In the genomic region with DNA sequence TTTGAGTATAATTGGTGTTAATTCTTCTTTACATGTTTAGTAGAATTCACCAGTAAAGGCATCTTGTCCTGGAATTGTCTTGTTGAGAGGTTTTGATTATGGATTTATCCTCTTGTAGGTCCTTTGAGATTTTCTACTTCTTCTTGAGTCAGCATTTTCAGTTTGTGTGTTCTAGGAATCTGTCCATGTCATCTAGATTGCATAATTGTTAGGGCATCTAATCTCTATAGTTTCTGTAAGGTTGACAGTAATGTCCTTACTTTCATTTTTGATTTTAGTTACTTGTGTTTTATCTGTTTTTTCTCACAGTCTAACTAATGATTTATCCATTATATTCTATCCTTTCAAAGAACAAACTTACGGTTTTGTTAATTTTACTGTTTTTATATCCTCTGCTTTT, we compare ENCODE assay signal across 10 cellular contexts.
A peak's percentile ranks its signal among the peaks of the same experiment; 100 is the strongest.
DNase-seq lines count a peak whose midpoint lies in the region; ATAC-seq and TF ChIP-seq lines count a peak whose summit lies in the region.
"Had no signal": no experiment of that assay in that cellular context is flagged by ENCODE, and none has a peak within 500 bp of the region (broad histone marks: within the 10 kb centered on the region; RNA-seq: fewer than 3 reads in every experiment).

No MANE protein-coding gene starts in this region.

- H3K27ac Mint-ChIP-seq in activated CD4-positive, alpha-beta T cell treated with anti-CD3 and anti-CD28 coated beads for 36 hours: no peak overlapping the region
- H3K27ac Mint-ChIP-seq in T-cell (peak overlapping the region; percentile 84 to 88), natural killer cell (peak overlapping the region; percentile 3 to 62), Caco-2 (ENCODE audit: unreplicated experiment) (no peak overlapping the region)

- no peaks in the 10 kb centered on the region for H3K36me3 Mint-ChIP-seq in activated CD4-positive, alpha-beta T cell treated with anti-CD3 and anti-CD28 coated beads for 36 hours (ENCODE audit: low read depth)
- H3K36me3 Mint-ChIP-seq in T-cell: peaks cover 3% of the 10 kb centered on the region
- no peaks in the 10 kb centered on the region for H3K36me3 Mint-ChIP-seq in natural killer cell
- H3K36me3 Mint-ChIP-seq in Caco-2 (ENCODE audit: insufficient read depth, unreplicated experiment): no peaks in the 10 kb centered on the region

- no peak overlapping the region for H3K4me3 ChIP-seq in Caco-2 (ENCODE audit: low read depth, low read length)

- no TSS peak for BruUV-seq in Caco-2 (replicated peaks; lab: Mats Ljungman, UMichigan)

- no peaks in the 10 kb centered on the region for H3K36me3 ChIP-seq in Caco-2 (ENCODE audit: control insufficient read depth, insufficient read depth, low read length)

- no peaks in the 10 kb centered on the region for H3K9me3 ChIP-seq in Caco-2

- H3K4me3 Mint-ChIP-seq in activated CD4-positive, alpha-beta T cell treated with anti-CD3 and anti-CD28 coated beads for 36 hours: peak overlapping the region; percentile 5
- peak overlapping the region; percentile 60 to 74 (median 60) for H3K4me3 Mint-ChIP-seq in T-cell
- peak overlapping the region; percentile 61 for H3K4me3 Mint-ChIP-seq in natural killer cell
- no peak overlapping the region for H3K4me3 Mint-ChIP-seq in Caco-2 (ENCODE audit: unreplicated experiment)

- CTCF ChIA-PET in activated CD4-positive, alpha-beta T cell treated with anti-CD3 and anti-CD28 coated beads for 36 hours (lab: Charles Lee): no interaction called here
- CTCF ChIA-PET in T-cell (lab: Charles Lee) (no interaction called here), Caco-2 (lab: Charles Lee) (no interaction called here)

- ATAC-seq in activated CD4-positive, alpha-beta T cell treated with anti-CD3 and anti-CD28 coated beads for 36 hours: peak; percentile 39
- peak; percentile 42 for ATAC-seq in HG02623 (IDR thresholded peaks at IDR 0.05; ENCODE audit: unreplicated experiment)
- ATAC-seq in T-cell (replicated peaks in 1 of 4): peak in 2 of 4 experiments; percentile 39 to 42
- peak; percentile 52 to 56 (median 52) for ATAC-seq in natural killer cell

- no peaks in the 10 kb centered on the region for H3K4me1 ChIP-seq in Caco-2

- intact Hi-C loops in activated CD4-positive, alpha-beta T cell treated with anti-CD3 and anti-CD28 coated beads for 36 hours (cut with DNase I, micrococcal nuclease): loop anchor here (2.0 to 10.0 kb wide), 3 partner anchors 48 to 86 kb away; no protein-coding TSS in a partner anchor
- intact Hi-C loops in natural killer cell (cut with micrococcal nuclease) (no loop called here), Caco-2 (cut with micrococcal nuclease; ENCODE audit: unreplicated experiment) (no loop called here)

- POLR2A ChIA-PET in activated CD4-positive, alpha-beta T cell treated with anti-CD3 and anti-CD28 coated beads for 36 hours (lab: Charles Lee): no interaction called here
- POLR2A ChIA-PET in T-cell (lab: Charles Lee): interaction anchor here in 1 of 2 donors (0.6 kb wide), 1 partner anchor 567 kb away, joined by 3 read pairs; no protein-coding TSS in a partner anchor
- POLR2A ChIA-PET in Caco-2 (lab: Charles Lee): no interaction called here

- TF ChIP-seq CTCF in natural killer cell (IDR thresholded peaks at IDR 0.05): no peak
- TF ChIP-seq CTCF in Caco-2 (IDR thresholded peaks at IDR 0.05; ENCODE audit: insufficient read depth in 1 of 2, low read depth in 1 of 2, low read length in 1 of 2, severe bottlenecking in 1 of 2, unreplicated experiment in 1 of 2): no peak

- H3K9me3 Mint-ChIP-seq in activated CD4-positive, alpha-beta T cell treated with anti-CD3 and anti-CD28 coated beads for 36 hours (ENCODE audit: low read depth): peaks cover 5% of the 10 kb centered on the region
- H3K9me3 Mint-ChIP-seq in T-cell (no peaks in the 10 kb centered on the region), natural killer cell (no peaks in the 10 kb centered on the region), Caco-2 (ENCODE audit: unreplicated experiment) (no peaks in the 10 kb centered on the region)

- no peak for DNase-seq in activated CD4-positive, alpha-beta T cell treated with anti-CD3 and anti-CD28 coated beads for 36 hours
- DNase-seq in activated CD4-positive, alpha-beta T cell treated with anti-CD3 and anti-CD28 coated beads, Interleukin-2, amount 50 U/mL, for 1 hour: no peak
- DNase-seq in T-cell: no peak
- no peak for DNase-seq in natural killer cell
- no peak for DNase-seq in Caco-2
- no peak for DNase-seq in NCI-H1694 treated with DMSO at 0.1 percent for 48 hours (lab: John Stamatoyannopoulos, UW)
- DNase-seq in kidney glomerular epithelial cell (lab: John Stamatoyannopoulos, UW): no peak
- DNase-seq: activated gamma-delta T cell treated with Interleukin-2 at 50 U/mL for 16 hours, T1000 had no signal

- no peaks in the 10 kb centered on the region for H3K27me3 ChIP-seq in Caco-2 (replicated peaks; ENCODE audit: control insufficient read depth, insufficient read depth, low read length)

- peaks cover 25% of the 10 kb centered on the region for H3K4me1 Mint-ChIP-seq in activated CD4-positive, alpha-beta T cell treated with anti-CD3 and anti-CD28 coated beads for 36 hours
- peaks cover 41 to 48% (median 46%) of the 10 kb centered on the region in 3 donors for H3K4me1 Mint-ChIP-seq in T-cell
- peaks cover 19 to 23% of the 10 kb centered on the region in 2 donors for H3K4me1 Mint-ChIP-seq in natural killer cell
- H3K4me1 Mint-ChIP-seq in Caco-2 (ENCODE audit: low read depth, unreplicated experiment): no peaks in the 10 kb centered on the region

- no peaks in the 10 kb centered on the region for H3K27me3 Mint-ChIP-seq in activated CD4-positive, alpha-beta T cell treated with anti-CD3 and anti-CD28 coated beads for 36 hours
- H3K27me3 Mint-ChIP-seq in T-cell: no peaks in the 10 kb centered on the region
- peaks cover 0 to 4% of the 10 kb centered on the region in 2 donors for H3K27me3 Mint-ChIP-seq in natural killer cell (ENCODE audit: low read depth in 2 of 2)
- peaks cover 7% of the 10 kb centered on the region for H3K27me3 Mint-ChIP-seq in Caco-2 (ENCODE audit: insufficient read depth, unreplicated experiment)

Comparison
In these comparisons a context has a peak if more than half of its experiments do, and no peak if none do; other contexts are left out.
1. H3K27ac Mint-ChIP-seq: peak in T-cell (2 of 2) and natural killer cell (2 of 2); none in activated CD4-positive, alpha-beta T cell treated with anti-CD3 and anti-CD28 coated beads for 36 hours (single experiment) and Caco-2 (single experiment).
2. intact Hi-C loops: an anchor here in activated CD4-positive, alpha-beta T cell treated with anti-CD3 and anti-CD28 coated beads for 36 hours (2.0 to 10.0 kb wide); none called in natural killer cell and Caco-2.